Comparison of ENCODE assay signal across 1 cellular context in the genomic region with DNA sequence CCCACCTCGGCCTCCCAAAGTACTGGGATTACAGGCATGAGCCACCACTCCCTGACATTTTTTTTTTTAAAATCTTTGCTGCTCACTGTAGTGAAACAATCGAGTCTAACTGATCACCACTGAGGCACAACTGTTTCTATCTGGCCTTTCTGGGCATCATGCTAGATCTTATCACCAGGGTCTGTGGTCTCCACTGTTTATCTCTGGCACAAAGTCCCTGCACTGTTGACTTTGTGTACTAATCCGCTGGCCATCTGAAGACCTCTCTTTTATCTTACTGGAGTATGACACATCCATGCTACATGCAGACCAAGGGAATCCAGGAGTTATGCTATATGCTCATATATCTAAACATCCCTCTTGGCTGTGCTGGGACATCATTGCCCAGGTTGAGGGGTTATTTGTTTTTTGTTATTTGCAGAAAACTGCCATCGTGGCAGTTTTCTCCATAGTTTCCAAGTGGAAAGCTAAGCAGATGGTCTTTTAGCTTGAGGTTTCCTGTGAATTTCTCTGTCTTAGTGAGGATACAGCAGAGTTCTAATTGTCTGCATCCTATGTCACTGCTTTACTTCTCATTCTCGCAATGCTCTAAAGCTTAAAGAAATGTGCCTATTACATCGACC.
TF ChIP-seq lines count a peak whose summit lies in the region.

No MANE protein-coding gene starts in this region.

TF ChIP-seq in HepG2, 621 proteins besides CTCF, POLR2A, EP300 and RAD21 (continued from another document and continues in another):
- TF ChIP-seq, protein P1, sequence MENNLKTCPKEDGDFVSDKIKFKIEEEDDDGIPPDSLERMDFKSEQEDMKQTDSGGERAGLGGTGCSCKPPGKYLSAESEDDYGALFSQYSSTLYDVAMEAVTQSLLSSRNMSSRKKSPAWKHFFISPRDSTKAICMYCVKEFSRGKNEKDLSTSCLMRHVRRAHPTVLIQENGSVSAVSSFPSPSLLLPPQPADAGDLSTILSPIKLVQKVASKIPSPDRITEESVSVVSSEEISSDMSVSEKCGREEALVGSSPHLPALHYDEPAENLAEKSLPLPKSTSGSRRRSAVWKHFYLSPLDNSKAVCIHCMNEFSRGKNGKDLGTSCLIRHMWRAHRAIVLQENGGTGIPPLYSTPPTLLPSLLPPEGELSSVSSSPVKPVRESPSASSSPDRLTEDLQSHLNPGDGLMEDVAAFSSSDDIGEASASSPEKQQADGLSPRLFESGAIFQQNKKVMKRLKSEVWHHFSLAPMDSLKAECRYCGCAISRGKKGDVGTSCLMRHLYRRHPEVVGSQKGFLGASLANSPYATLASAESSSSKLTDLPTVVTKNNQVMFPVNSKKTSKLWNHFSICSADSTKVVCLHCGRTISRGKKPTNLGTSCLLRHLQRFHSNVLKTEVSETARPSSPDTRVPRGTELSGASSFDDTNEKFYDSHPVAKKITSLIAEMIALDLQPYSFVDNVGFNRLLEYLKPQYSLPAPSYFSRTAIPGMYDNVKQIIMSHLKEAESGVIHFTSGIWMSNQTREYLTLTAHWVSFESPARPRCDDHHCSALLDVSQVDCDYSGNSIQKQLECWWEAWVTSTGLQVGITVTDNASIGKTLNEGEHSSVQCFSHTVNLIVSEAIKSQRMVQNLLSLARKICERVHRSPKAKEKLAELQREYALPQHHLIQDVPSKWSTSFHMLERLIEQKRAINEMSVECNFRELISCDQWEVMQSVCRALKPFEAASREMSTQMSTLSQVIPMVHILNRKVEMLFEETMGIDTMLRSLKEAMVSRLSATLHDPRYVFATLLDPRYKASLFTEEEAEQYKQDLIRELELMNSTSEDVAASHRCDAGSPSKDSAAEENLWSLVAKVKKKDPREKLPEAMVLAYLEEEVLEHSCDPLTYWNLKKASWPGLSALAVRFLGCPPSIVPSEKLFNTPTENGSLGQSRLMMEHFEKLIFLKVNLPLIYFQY (CRISPR knock-in tag; IDR thresholded peaks at IDR 0.05; ENCODE audit: borderline replicate concordance), result no peak
- TF ChIP-seq GTF3A (CRISPR knock-in tag; conservative IDR thresholded peaks at IDR 0.05), result no peak
- TF ChIP-seq, protein P2, sequence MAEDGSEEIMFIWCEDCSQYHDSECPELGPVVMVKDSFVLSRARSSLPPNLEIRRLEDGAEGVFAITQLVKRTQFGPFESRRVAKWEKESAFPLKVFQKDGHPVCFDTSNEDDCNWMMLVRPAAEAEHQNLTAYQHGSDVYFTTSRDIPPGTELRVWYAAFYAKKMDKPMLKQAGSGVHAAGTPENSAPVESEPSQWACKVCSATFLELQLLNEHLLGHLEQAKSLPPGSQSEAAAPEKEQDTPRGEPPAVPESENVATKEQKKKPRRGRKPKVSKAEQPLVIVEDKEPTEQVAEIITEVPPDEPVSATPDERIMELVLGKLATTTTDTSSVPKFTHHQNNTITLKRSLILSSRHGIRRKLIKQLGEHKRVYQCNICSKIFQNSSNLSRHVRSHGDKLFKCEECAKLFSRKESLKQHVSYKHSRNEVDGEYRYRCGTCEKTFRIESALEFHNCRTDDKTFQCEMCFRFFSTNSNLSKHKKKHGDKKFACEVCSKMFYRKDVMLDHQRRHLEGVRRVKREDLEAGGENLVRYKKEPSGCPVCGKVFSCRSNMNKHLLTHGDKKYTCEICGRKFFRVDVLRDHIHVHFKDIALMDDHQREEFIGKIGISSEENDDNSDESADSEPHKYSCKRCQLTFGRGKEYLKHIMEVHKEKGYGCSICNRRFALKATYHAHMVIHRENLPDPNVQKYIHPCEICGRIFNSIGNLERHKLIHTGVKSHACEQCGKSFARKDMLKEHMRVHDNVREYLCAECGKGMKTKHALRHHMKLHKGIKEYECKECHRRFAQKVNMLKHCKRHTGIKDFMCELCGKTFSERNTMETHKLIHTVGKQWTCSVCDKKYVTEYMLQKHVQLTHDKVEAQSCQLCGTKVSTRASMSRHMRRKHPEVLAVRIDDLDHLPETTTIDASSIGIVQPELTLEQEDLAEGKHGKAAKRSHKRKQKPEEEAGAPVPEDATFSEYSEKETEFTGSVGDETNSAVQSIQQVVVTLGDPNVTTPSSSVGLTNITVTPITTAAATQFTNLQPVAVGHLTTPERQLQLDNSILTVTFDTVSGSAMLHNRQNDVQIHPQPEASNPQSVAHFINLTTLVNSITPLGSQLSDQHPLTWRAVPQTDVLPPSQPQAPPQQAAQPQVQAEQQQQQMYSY (CRISPR knock-in tag; IDR thresholded peaks at IDR 0.05), result no peak
- no peak for TF ChIP-seq BORCS8-MEF2B (CRISPR knock-in tag; IDR thresholded peaks at IDR 0.05)
- TF ChIP-seq PAX8 (CRISPR knock-in tag; IDR thresholded peaks at IDR 0.05; ENCODE audit: borderline replicate concordance), result no peak
- TF ChIP-seq ZBTB20 (CRISPR knock-in tag; IDR thresholded peaks at IDR 0.05; ENCODE audit: borderline replicate concordance, low read depth), result peak; percentile 95; the same call in 1 of the 2 replicates
- no peak for TF ChIP-seq ZMYM2 (CRISPR knock-in tag; IDR thresholded peaks at IDR 0.05)
- TF ChIP-seq MED1 (CRISPR knock-in tag; IDR thresholded peaks at IDR 0.05), result peak; percentile 45; the same call in 1 of the 2 replicates
- TF ChIP-seq TAF1 (CRISPR knock-in tag; IDR thresholded peaks at IDR 0.05), result no peak
- no peak for TF ChIP-seq NFKBIZ (CRISPR knock-in tag; IDR thresholded peaks at IDR 0.05)
- no peak for TF ChIP-seq KLF6 (CRISPR knock-in tag; IDR thresholded peaks at IDR 0.05)
- peak; percentile 71 for TF ChIP-seq TCF7 (IDR thresholded peaks at IDR 0.05; ENCODE audit: low read depth)
- TF ChIP-seq ZBTB42 (CRISPR knock-in tag; IDR thresholded peaks at IDR 0.05), result no peak
- no peak for TF ChIP-seq RFX3 (CRISPR knock-in tag; IDR thresholded peaks at IDR 0.05)
- peak; percentile 88; the same call in 1 of the 2 replicates for TF ChIP-seq SALL1 (CRISPR knock-in tag; IDR thresholded peaks at IDR 0.05)
- TF ChIP-seq ZNF749 (CRISPR knock-in tag; IDR thresholded peaks at IDR 0.05; ENCODE audit: borderline replicate concordance), result no peak
- no peak for TF ChIP-seq KMT2B (CRISPR knock-in tag; IDR thresholded peaks at IDR 0.05)
- no peak for TF ChIP-seq ZNF263 (CRISPR knock-in tag; IDR thresholded peaks at IDR 0.05)
- peak; percentile 40; the same call in 1 of the 2 replicates for TF ChIP-seq FOXJ3 (CRISPR knock-in tag; IDR thresholded peaks at IDR 0.05; ENCODE audit: borderline replicate concordance)
- TF ChIP-seq, protein P3, sequence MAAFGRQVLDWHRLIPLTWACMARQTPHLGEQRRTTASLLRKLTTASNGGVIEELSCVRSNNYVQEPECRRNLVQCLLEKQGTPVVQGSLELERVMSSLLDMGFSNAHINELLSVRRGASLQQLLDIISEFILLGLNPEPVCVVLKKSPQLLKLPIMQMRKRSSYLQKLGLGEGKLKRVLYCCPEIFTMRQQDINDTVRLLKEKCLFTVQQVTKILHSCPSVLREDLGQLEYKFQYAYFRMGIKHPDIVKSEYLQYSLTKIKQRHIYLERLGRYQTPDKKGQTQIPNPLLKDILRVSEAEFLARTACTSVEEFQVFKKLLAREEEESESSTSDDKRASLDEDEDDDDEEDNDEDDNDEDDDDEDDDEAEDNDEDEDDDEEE (CRISPR knock-in tag; IDR thresholded peaks at IDR 0.05), result no peak
- TF ChIP-seq, protein P4, sequence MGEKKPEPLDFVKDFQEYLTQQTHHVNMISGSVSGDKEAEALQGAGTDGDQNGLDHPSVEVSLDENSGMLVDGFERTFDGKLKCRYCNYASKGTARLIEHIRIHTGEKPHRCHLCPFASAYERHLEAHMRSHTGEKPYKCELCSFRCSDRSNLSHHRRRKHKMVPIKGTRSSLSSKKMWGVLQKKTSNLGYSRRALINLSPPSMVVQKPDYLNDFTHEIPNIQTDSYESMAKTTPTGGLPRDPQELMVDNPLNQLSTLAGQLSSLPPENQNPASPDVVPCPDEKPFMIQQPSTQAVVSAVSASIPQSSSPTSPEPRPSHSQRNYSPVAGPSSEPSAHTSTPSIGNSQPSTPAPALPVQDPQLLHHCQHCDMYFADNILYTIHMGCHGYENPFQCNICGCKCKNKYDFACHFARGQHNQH (CRISPR knock-in tag; IDR thresholded peaks at IDR 0.05), result no peak
- TF ChIP-seq GATA4 (IDR thresholded peaks at IDR 0.05; ENCODE audit: borderline replicate concordance, low read depth), result peak; percentile 67; the same call in 1 of the 2 replicates
- no peak for TF ChIP-seq ZKSCAN5 (CRISPR knock-in tag; IDR thresholded peaks at IDR 0.05)
- no peak for TF ChIP-seq ZNF367 (CRISPR knock-in tag; IDR thresholded peaks at IDR 0.05; ENCODE audit: borderline replicate concordance)
- TF ChIP-seq HES4 (CRISPR knock-in tag; IDR thresholded peaks at IDR 0.05; ENCODE audit: borderline replicate concordance), result no peak
- TF ChIP-seq GTF2F1 (IDR thresholded peaks at IDR 0.05; ENCODE audit: low read length), result no peak
- TF ChIP-seq, protein P5, sequence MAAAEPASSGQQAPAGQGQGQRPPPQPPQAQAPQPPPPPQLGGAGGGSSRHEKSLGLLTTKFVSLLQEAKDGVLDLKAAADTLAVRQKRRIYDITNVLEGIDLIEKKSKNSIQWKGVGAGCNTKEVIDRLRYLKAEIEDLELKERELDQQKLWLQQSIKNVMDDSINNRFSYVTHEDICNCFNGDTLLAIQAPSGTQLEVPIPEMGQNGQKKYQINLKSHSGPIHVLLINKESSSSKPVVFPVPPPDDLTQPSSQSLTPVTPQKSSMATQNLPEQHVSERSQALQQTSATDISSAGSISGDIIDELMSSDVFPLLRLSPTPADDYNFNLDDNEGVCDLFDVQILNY (CRISPR knock-in tag; conservative IDR thresholded peaks at IDR 0.05), result no peak
- no peak for TF ChIP-seq ISX (CRISPR knock-in tag; conservative IDR thresholded peaks at IDR 0.05)
- 0 out of 2 replicates have a peak, but pooled peaks have one; percentile 52 for TF ChIP-seq ZFP36L1 (CRISPR knock-in tag; IDR thresholded peaks at IDR 0.05)
- TF ChIP-seq, protein P6, sequence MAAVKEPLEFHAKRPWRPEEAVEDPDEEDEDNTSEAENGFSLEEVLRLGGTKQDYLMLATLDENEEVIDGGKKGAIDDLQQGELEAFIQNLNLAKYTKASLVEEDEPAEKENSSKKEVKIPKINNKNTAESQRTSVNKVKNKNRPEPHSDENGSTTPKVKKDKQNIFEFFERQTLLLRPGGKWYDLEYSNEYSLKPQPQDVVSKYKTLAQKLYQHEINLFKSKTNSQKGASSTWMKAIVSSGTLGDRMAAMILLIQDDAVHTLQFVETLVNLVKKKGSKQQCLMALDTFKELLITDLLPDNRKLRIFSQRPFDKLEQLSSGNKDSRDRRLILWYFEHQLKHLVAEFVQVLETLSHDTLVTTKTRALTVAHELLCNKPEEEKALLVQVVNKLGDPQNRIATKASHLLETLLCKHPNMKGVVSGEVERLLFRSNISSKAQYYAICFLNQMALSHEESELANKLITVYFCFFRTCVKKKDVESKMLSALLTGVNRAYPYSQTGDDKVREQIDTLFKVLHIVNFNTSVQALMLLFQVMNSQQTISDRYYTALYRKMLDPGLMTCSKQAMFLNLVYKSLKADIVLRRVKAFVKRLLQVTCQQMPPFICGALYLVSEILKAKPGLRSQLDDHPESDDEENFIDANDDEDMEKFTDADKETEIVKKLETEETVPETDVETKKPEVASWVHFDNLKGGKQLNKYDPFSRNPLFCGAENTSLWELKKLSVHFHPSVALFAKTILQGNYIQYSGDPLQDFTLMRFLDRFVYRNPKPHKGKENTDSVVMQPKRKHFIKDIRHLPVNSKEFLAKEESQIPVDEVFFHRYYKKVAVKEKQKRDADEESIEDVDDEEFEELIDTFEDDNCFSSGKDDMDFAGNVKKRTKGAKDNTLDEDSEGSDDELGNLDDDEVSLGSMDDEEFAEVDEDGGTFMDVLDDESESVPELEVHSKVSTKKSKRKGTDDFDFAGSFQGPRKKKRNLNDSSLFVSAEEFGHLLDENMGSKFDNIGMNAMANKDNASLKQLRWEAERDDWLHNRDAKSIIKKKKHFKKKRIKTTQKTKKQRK (IDR thresholded peaks at IDR 0.05; ENCODE audit: low read length), result no peak
- peak in 1 of 2 experiments; percentile 50; a peak in 1 of 4 replicates for TF ChIP-seq NR2F1 (CRISPR knock-in tag; IDR thresholded peaks at IDR 0.05)
- TF ChIP-seq NR2F6 (IDR thresholded peaks at IDR 0.05), result peak; percentile 37; the same call in 1 of the 2 replicates
- peak; percentile 31; the same call in 1 of the 2 replicates for TF ChIP-seq NR2F6 (CRISPR knock-in tag; IDR thresholded peaks at IDR 0.05)
- TF ChIP-seq NCOA5 (CRISPR knock-in tag; IDR thresholded peaks at IDR 0.05), result no peak
- peak; percentile 80 for TF ChIP-seq ZBTB7A (CRISPR knock-in tag; IDR thresholded peaks at IDR 0.05)
- peak; percentile 49; the same call in 1 of the 2 replicates for TF ChIP-seq NCOA2 (CRISPR knock-in tag; IDR thresholded peaks at IDR 0.05)
- 0 out of 2 replicates have a peak, but pooled peaks have one; percentile 25 for TF ChIP-seq KDM6A (CRISPR knock-in tag; IDR thresholded peaks at IDR 0.05; ENCODE audit: low read depth)
- no peak for TF ChIP-seq PCBP1 (IDR thresholded peaks at IDR 0.05; ENCODE audit: borderline replicate concordance, low read depth, low read length)
- TF ChIP-seq, protein P7, sequence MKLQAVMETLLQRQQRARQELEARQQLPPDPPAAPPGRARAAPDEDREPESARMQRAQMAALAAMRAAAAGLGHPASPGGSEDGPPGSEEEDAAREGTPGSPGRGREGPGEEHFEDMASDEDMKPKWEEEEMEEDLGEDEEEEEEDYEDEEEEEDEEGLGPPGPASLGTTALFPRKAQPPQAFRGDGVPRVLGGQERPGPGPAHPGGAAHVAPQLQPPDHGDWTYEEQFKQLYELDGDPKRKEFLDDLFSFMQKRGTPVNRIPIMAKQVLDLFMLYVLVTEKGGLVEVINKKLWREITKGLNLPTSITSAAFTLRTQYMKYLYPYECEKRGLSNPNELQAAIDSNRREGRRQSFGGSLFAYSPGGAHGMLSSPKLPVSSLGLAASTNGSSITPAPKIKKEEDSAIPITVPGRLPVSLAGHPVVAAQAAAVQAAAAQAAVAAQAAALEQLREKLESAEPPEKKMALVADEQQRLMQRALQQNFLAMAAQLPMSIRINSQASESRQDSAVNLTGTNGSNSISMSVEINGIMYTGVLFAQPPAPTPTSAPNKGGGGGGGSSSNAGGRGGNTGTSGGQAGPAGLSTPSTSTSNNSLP (IDR thresholded peaks at IDR 0.05; ENCODE audit: low read depth, low read length), result peak; percentile 68
- no peak for TF ChIP-seq ZNF337 (CRISPR knock-in tag; IDR thresholded peaks at IDR 0.05; ENCODE audit: borderline replicate concordance, low read depth)
- TF ChIP-seq HMG20A (CRISPR knock-in tag; IDR thresholded peaks at IDR 0.05; ENCODE audit: borderline replicate concordance), result peak; percentile 76; the same call in 1 of the 2 replicates
- peak; percentile 74 for TF ChIP-seq CBFB (CRISPR knock-in tag; IDR thresholded peaks at IDR 0.05)
- TF ChIP-seq ZZZ3 (CRISPR knock-in tag; IDR thresholded peaks at IDR 0.05; ENCODE audit: borderline replicate concordance), result no peak
- no peak for TF ChIP-seq SOX6 (IDR thresholded peaks at IDR 0.05)
- peak; percentile 84 for TF ChIP-seq SOX6 (CRISPR knock-in tag; IDR thresholded peaks at IDR 0.05)
- TF ChIP-seq HDAC2 (CRISPR knock-in tag; IDR thresholded peaks at IDR 0.05), result peak; percentile 69
- peak; percentile 77 for TF ChIP-seq PITX1 (CRISPR knock-in tag; IDR thresholded peaks at IDR 0.05)
- TF ChIP-seq, protein P8, sequence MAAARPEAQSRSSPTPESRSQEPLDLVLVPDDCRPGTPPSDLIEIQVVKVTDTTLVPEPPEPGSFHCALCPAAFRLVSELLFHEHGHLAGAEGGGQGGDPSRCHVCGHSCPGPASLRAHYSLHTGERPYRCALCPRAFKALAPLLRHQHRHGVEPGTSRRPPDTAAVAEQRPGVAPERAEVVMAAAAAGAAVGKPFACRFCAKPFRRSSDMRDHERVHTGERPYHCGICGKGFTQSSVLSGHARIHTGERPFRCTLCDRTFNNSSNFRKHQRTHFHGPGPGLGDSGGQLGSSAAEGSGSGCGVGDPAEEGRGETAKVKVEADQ (CRISPR knock-in tag; IDR thresholded peaks at IDR 0.05; ENCODE audit: borderline replicate concordance), result no peak
- no peak for TF ChIP-seq PHF20 (CRISPR knock-in tag; IDR thresholded peaks at IDR 0.05)
- no peak for TF ChIP-seq ZNF432 (CRISPR knock-in tag; IDR thresholded peaks at IDR 0.05; ENCODE audit: borderline replicate concordance)
- no peak for TF ChIP-seq ZNF768 (CRISPR knock-in tag; IDR thresholded peaks at IDR 0.05)
